ENCODE assay signal across 8 cellular contexts in genomic region chr9:136847065-136847826, GRCh38. TPM values are rescaled to one million over a fixed set of nuclear protein-coding genes. Genes with fewer than 3 reads are reported as not detected.
DNase-seq lines count a peak whose midpoint lies in the region; ATAC-seq and TF ChIP-seq lines count a peak whose summit lies in the region.

No MANE protein-coding gene starts in this region.

- H3K4me1 ChIP-seq in HUES64 (ENCODE audit: insufficient read depth, low read length): no peaks in the 10 kb centered on the region

- H3K36me3 ChIP-seq in HUES64 (ENCODE audit: insufficient read depth, low read length): peaks cover 17% of the 10 kb centered on the region

- H3K9ac ChIP-seq in HUES64 (ENCODE audit: low read depth, low read length): peak overlapping the region; percentile 78

- CTCF ChIA-PET in WTC11 (lab: Charles Lee): interaction anchor here (0.6 to 3.0 kb wide), 22 partner anchors 12 to 576 kb away, joined by 3 to 18 read pairs (median 6); partner anchors contain the start of genes EXD3, NOXA1, NPDC1 and RABL6

- peak; percentile 32 for ATAC-seq in WTC11
- no peak for ATAC-seq in HG02981 (IDR thresholded peaks at IDR 0.05; ENCODE audit: unreplicated experiment)
- no peak for ATAC-seq in HG03571 (IDR thresholded peaks at IDR 0.05; ENCODE audit: unreplicated experiment)
- ATAC-seq in HG03354 (IDR thresholded peaks at IDR 0.05; ENCODE audit: poor library complexity, severe bottlenecking, unreplicated experiment): no peak

- H3K36me3 Mint-ChIP-seq in WTC11 (peaks cover 2% of the 10 kb centered on the region; the same call in 1 of the 2 replicates), osteocyte (ENCODE audit: unreplicated experiment) (no peaks in the 10 kb centered on the region)

- no peaks in the 10 kb centered on the region for H3K9me3 ChIP-seq in HUES64 (ENCODE audit: insufficient read depth, low read depth, low read length)

- peak overlapping the region; percentile 94 for H3K4me3 Mint-ChIP-seq in WTC11
- H3K4me3 Mint-ChIP-seq in osteocyte (ENCODE audit: unreplicated experiment): peak overlapping the region; percentile 94

- POLR2A ChIA-PET in WTC11 (lab: Charles Lee): interaction anchor here (1.1 to 3.0 kb wide), 9 partner anchors 9 to 188 kb away, joined by 3 to 14 read pairs (median 4); partner anchors contain the start of genes EDF1, RABL6 and TRAF2

- H3K4me1 Mint-ChIP-seq in WTC11: peaks cover 10% of the 10 kb centered on the region
- H3K4me1 Mint-ChIP-seq in osteocyte (ENCODE audit: unreplicated experiment): peaks cover 29% of the 10 kb centered on the region

- WGBS in HUES64: 17% methylated on average over 74 of the region's 78 CpGs

- H3K27ac ChIP-seq in HUES64 (ENCODE audit: low read depth, low read length): peak overlapping the region; percentile 95; the same call in 1 of the 2 replicates

- H3K4me3 ChIP-seq in HUES64 (ENCODE audit: low read length) (peak overlapping the region; percentile 89), fibroblast of pulmonary artery (replicated peaks; ENCODE audit: low read depth, low read length) (peak overlapping the region; percentile 86)

- no peak for TF ChIP-seq CTCF in WTC11 (IDR thresholded peaks at IDR 0.05)
- TF ChIP-seq CTCF in fibroblast of pulmonary artery (IDR thresholded peaks at IDR 0.05; ENCODE audit: low read length, missing control alignments): no peak
- TF ChIP-seq CTCF in osteocyte (IDR thresholded peaks at IDR 0.05): no peak

- H3K27me3 ChIP-seq in HUES64 (ENCODE audit: insufficient read depth, low read length): peaks cover 5% of the 10 kb centered on the region

- H3K27me3 Mint-ChIP-seq in WTC11 (ENCODE audit: low read depth) (peaks cover 3% of the 10 kb centered on the region), osteocyte (ENCODE audit: unreplicated experiment) (no peaks in the 10 kb centered on the region)

- H3K9me3 Mint-ChIP-seq in WTC11 (no peaks in the 10 kb centered on the region), osteocyte (ENCODE audit: unreplicated experiment) (no peaks in the 10 kb centered on the region)

- DNase-seq in CD1c-positive myeloid dendritic cell (ENCODE audit: extremely low spot score): peak; percentile 68
- peak; percentile 90 for DNase-seq in WTC11 (ENCODE audit: low spot score)
- DNase-seq in fibroblast of pulmonary artery (ENCODE audit: low read depth): peak; percentile 63
- peak; percentile 92 for DNase-seq in osteocyte (ENCODE audit: extremely low spot score, unreplicated experiment)

- H3K27ac Mint-ChIP-seq in WTC11: peak overlapping the region; percentile 93
- H3K27ac Mint-ChIP-seq in osteocyte (ENCODE audit: unreplicated experiment): peak overlapping the region; percentile 97

TF ChIP-seq in WTC11, 78 proteins besides CTCF, POLR2A, EP300 and RAD21 (continues in another document):
- TF ChIP-seq ZNF232 (CRISPR knock-in tag; IDR thresholded peaks at IDR 0.05) (peak; percentile 55; the same call in 1 of the 2 replicates), ZNF532 (CRISPR knock-in tag; IDR thresholded peaks at IDR 0.05; ENCODE audit: borderline replicate concordance) (no peak), MLX (CRISPR knock-in tag; IDR thresholded peaks at IDR 0.05) (no peak), ZNF263 (CRISPR knock-in tag; IDR thresholded peaks at IDR 0.05; ENCODE audit: low read depth) (peak; percentile 96), E2F4 (CRISPR knock-in tag; IDR thresholded peaks at IDR 0.05; ENCODE audit: borderline replicate concordance, low read depth) (0 out of 2 replicates have a peak, but pooled peaks have one; percentile 38), CBFB (CRISPR knock-in tag; IDR thresholded peaks at IDR 0.05; ENCODE audit: low read depth) (no peak), PRDM15 (CRISPR knock-in tag; IDR thresholded peaks at IDR 0.05) (no peak), HMGA2 (CRISPR knock-in tag; IDR thresholded peaks at IDR 0.05) (no peak), TP53 (CRISPR knock-in tag; IDR thresholded peaks at IDR 0.05) (no peak)

RNA-seq across cellular contexts. Expression of gene PHPT1, which starts 2.0 kb away (rescaled TPM):
- polyA plus RNA-seq in HUES64 (2013, experiment 1 of 2): 113 TPM
- polyA plus RNA-seq in HUES64 (2013, experiment 2 of 2): 129 TPM
- total RNA-seq in WTC11 (2021) (138 to 176 TPM (median 173 TPM) in 3 replicates), osteocyte (131 and 142 TPM in 2 replicates)

RNA-seq across cellular contexts. Expression of gene MAMDC4, which starts 4.9 kb away (rescaled TPM):
- polyA plus RNA-seq in HUES64 (2013, experiment 1 of 2): 3.5 TPM
- polyA plus RNA-seq in HUES64 (2013, experiment 2 of 2): 2.5 TPM
- 6.7 to 12.1 TPM (median 10.9 TPM) in 3 replicates for total RNA-seq in WTC11 (2021)
- 7.4 and 9.4 TPM in 2 replicates for total RNA-seq in osteocyte

RNA-seq across cellular contexts. Expression of gene AJM1, which starts 5.0 kb away (rescaled TPM):
- polyA plus RNA-seq in HUES64 (2013, experiment 1 of 2): 0.70 TPM
- polyA plus RNA-seq in HUES64 (2013, experiment 2 of 2): 0.51 TPM
- 1.6 to 1.7 TPM (median 1.6 TPM) in 3 replicates for total RNA-seq in WTC11 (2021)
- total RNA-seq in osteocyte: 4.4 and 4.5 TPM in 2 replicates

RNA-seq across cellular contexts. Expression of gene EDF1, which starts 18.9 kb away (rescaled TPM):
- polyA plus RNA-seq in HUES64 (2013, experiment 1 of 2): 222 TPM
- polyA plus RNA-seq in HUES64 (2013, experiment 2 of 2): 217 TPM
- total RNA-seq in WTC11 (2021) (312 to 334 TPM (median 328 TPM) in 3 replicates), osteocyte (338 and 342 TPM in 2 replicates)

RNA-seq across cellular contexts. Expression of gene TRAF2, which starts 39.1 kb away (rescaled TPM):
- 26.4 TPM for polyA plus RNA-seq in HUES64 (2013, experiment 1 of 2)
- polyA plus RNA-seq in HUES64 (2013, experiment 2 of 2): 26.9 TPM
- total RNA-seq in WTC11 (2021) (55.0 to 62.5 TPM (median 61.3 TPM) in 3 replicates), osteocyte (12.2 and 14.4 TPM in 2 replicates)
